In the genomic region with DNA sequence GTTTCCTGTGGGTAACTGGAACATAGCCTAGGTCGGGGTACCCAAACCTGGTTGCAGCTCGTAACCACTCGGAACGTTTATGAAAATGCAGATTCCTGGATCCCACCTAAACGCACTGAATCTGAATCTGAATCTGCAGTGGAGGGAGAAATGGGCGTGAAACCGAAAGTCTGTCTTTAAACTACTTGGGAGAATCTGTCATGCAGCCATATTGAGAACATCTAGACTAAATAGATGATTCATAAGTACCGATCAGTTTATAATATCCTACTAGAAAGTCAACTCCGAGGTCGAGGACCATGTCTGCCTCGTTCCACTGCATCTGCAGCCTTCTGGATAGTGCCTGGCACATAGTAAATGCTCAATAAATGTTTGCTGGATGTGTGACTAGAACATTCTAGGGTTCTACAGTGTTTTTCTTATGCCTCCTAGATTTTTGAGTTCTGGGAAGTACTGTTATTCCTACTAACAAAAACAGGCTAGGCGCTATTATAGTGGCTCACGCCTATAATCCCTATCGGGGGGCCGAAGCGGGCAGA, we compare ENCODE assay signal across 8 cellular contexts. TPM values are rescaled to one million over a fixed set of nuclear protein-coding genes. Genes with fewer than 3 reads are reported as not detected.
A peak's percentile ranks its signal among the peaks of the same experiment; 100 is the strongest.
DNase-seq lines count a peak whose midpoint lies in the region; ATAC-seq, FAIRE-seq and TF ChIP-seq lines count a peak whose summit lies in the region.

No MANE protein-coding gene starts in this region.

- H2BK12ac ChIP-seq in H1 (ENCODE audit: low read depth, low read length), result no peak overlapping the region

- DNase-seq in GM12864 (ENCODE audit: low read depth) (no peak), H1 (ENCODE audit: low read depth in 1 of 2, low spot score in 2 of 2) (no peak), amygdala (lab: John Stamatoyannopoulos, UW) (no peak)

- no peak overlapping the region for H4K5ac ChIP-seq in H1 (ENCODE audit: insufficient read length, low read depth, low read length)

- ATAC-seq in HG03439 (IDR thresholded peaks at IDR 0.05; ENCODE audit: unreplicated experiment) (no peak), HG02798 (IDR thresholded peaks at IDR 0.05; ENCODE audit: poor library complexity, unreplicated experiment) (no peak), HG02588 (IDR thresholded peaks at IDR 0.05; ENCODE audit: unreplicated experiment) (no peak)

- no peak overlapping the region for H2AK5ac ChIP-seq in H1 (ENCODE audit: low read depth, low read length)

- H3K56ac ChIP-seq in H1 (replicated peaks; ENCODE audit: insufficient read length, low read depth, low read length), result no peak overlapping the region

- POLR2A ChIA-PET in H1 (lab: Charles Lee; ENCODE audit: partially characterized antibody), result interaction anchor here (0.6 to 3.1 kb wide), 3 partner anchors 13 to 229 kb away, joined by 3 to 10 read pairs (median 3); a partner anchor contains a TSS

- no peak overlapping the region for H3K14ac ChIP-seq in H1 (ENCODE audit: insufficient read length)

- H3K79me2 ChIP-seq in OCI-LY3 (ENCODE audit: low read length) (peaks cover 37% of the 10 kb centered on the region), H1 (ENCODE audit: control insufficient read depth in 1 of 2, insufficient read depth in 2 of 2, low read length in 2 of 2) (peaks cover 0 to 25% of the 10 kb centered on the region in 2 experiments; a peak in 2 of 4 replicates)

- no peaks in the 10 kb centered on the region for H3K27me3 ChIP-seq in OCI-LY3 (ENCODE audit: low read depth, low read length)
- no peaks in the 10 kb centered on the region for H3K27me3 ChIP-seq in H1 (replicated peaks in 1 of 4; ENCODE audit: control insufficient read depth in 3 of 4, extremely low read depth in 1 of 4, insufficient read depth in 3 of 4, low read length in 3 of 4)
- no peaks in the 10 kb centered on the region for H3K27me3 ChIP-seq in neutrophil

- WGBS in H1 (ENCODE audit: extremely low coverage in 1 of 2, insufficient coverage in 1 of 2, insufficient read length in 1 of 2, insufficient replicate concordance in 2 of 2, low coverage in 1 of 2, low lambda C conversion rate in 2 of 2, missing lambda C conversion rate in 1 of 2), 2 experiments, result 34% methylated on average over 16 of the region's 16 CpGs; no CpG with 5 or more reads in 1 of the 2 experiments

- no peak overlapping the region for H2BK20ac ChIP-seq in H1 (ENCODE audit: low read length)

- H3K9me3 ChIP-seq in OCI-LY3 (ENCODE audit: insufficient read depth, low read length), result no peaks in the 10 kb centered on the region
- no peaks in the 10 kb centered on the region for H3K9me3 ChIP-seq in H1 (ENCODE audit: insufficient read depth in 2 of 2, low read depth in 1 of 2, low read length in 1 of 2)
- H3K9me3 ChIP-seq in neutrophil, result no peaks in the 10 kb centered on the region

- CTCF ChIA-PET in H1 (lab: Charles Lee; ENCODE audit: partially characterized antibody), result interaction anchor here (2.9 kb wide), 1 partner anchor 39 kb away, joined by 12 read pairs; no protein-coding TSS in a partner anchor

- no peak overlapping the region for H2BK15ac ChIP-seq in H1 (ENCODE audit: low read length)

- peak overlapping the region; percentile 85 for H3K9ac ChIP-seq in OCI-LY3 (ENCODE audit: low read length)
- H3K9ac ChIP-seq in H1 (replicated peaks in 1 of 4; ENCODE audit: extremely low read depth in 1 of 4, low read depth in 3 of 4, low read length in 3 of 4), result peak overlapping the region; percentile 67 to 95 (median 88)

- H3K4me3 ChIP-seq in GM12864 (ENCODE audit: low read depth, low read length), result peak overlapping the region; percentile 71
- peak overlapping the region; percentile 98 for H3K4me3 ChIP-seq in OCI-LY3 (ENCODE audit: low read length)
- peak overlapping the region; percentile 86 to 100 (median 92) for H3K4me3 ChIP-seq in H1 (ENCODE audit: extremely low read depth in 1 of 4, insufficient read depth in 2 of 4, low read depth in 3 of 4, low read length in 4 of 4)
- peak overlapping the region; percentile 81 to 89 for H3K4me3 ChIP-seq in neutrophil (ENCODE audit: low read depth in 1 of 2, low read length in 1 of 2)

- FAIRE-seq in H1 (lab: Jason Lieb, UNC), result no peak

- H4K8ac ChIP-seq in H1 (ENCODE audit: extremely low read depth, insufficient read depth, low read length), result peak overlapping the region; percentile 91; the same call in 1 of the 2 replicates

- H3K36me3 ChIP-seq in OCI-LY3 (replicated peaks; ENCODE audit: low read depth, low read length) (peaks cover 6% of the 10 kb centered on the region), H1 (ENCODE audit: control insufficient read depth in 2 of 4, insufficient read depth in 4 of 4, low read length in 3 of 4) (peaks cover 0 to 11% (median 1%) of the 10 kb centered on the region in 4 experiments; a peak in 4 of 8 replicates), neutrophil (peaks cover 3% of the 10 kb centered on the region)

- TF ChIP-seq CTCF in GM12864 (IDR thresholded peaks at IDR 0.05; ENCODE audit: low read depth, low read length, missing control alignments) (no peak), OCI-LY3 (IDR thresholded peaks at IDR 0.05; ENCODE audit: low read depth, low read length) (no peak), H1 (IDR thresholded peaks at IDR 0.05; ENCODE audit: control extremely low read depth in 1 of 3, insufficient read depth in 1 of 3, low read depth in 1 of 3, low read length in 3 of 3) (no peak), neutrophil (IDR thresholded peaks at IDR 0.05) (no peak)

- H3K23ac ChIP-seq in H1 (ENCODE audit: insufficient read length), result no peak overlapping the region

- H3K4me2 ChIP-seq in OCI-LY3 (ENCODE audit: low read length) (peak overlapping the region; percentile 94), H1 (ENCODE audit: insufficient read depth in 1 of 2, low read depth in 2 of 2, low read length in 2 of 2) (peak overlapping the region; percentile 63 to 96)

- no peak overlapping the region for H4K91ac ChIP-seq in H1 (replicated peaks; ENCODE audit: insufficient read length, low read length)

- H3K4me1 ChIP-seq in OCI-LY3 (ENCODE audit: low read length) (peaks cover 11% of the 10 kb centered on the region), H1 (replicated peaks in 1 of 4; ENCODE audit: control insufficient read depth in 3 of 4, insufficient read depth in 4 of 4, low read length in 3 of 4) (no peaks in the 10 kb centered on the region; a peak in 3 of 7 replicates), neutrophil (ENCODE audit: control insufficient read depth in 1 of 2, insufficient read depth in 1 of 2, low read depth in 1 of 2, low read length in 1 of 2) (peaks cover 21 to 22% of the 10 kb centered on the region in 2 experiments)

- H2AFZ ChIP-seq in OCI-LY3 (ENCODE audit: low read depth, low read length) (0 out of 2 replicates have a peak overlapping the region, but pooled peaks have one; percentile 24), H1 (ENCODE audit: low read length) (0 out of 2 replicates have a peak overlapping the region, but pooled peaks have one; percentile 15)

- TF ChIP-seq POLR2A in H1 (IDR thresholded peaks at IDR 0.05; ENCODE audit: control extremely low read depth in 1 of 2, low read depth in 2 of 2, low read length in 2 of 2), result no peak

- no peak overlapping the region for H3K18ac ChIP-seq in H1 (ENCODE audit: extremely low read depth, low read length)

- H4K20me1 ChIP-seq in OCI-LY3 (ENCODE audit: insufficient read depth, low read length) (no peaks in the 10 kb centered on the region), H1 (replicated peaks in 1 of 2; ENCODE audit: control insufficient read depth in 1 of 2, insufficient read depth in 2 of 2, low read length in 2 of 2) (peaks cover 1 to 3% of the 10 kb centered on the region in 2 experiments)

- H3K79me1 ChIP-seq in H1 (ENCODE audit: low read depth, low read length), result peaks cover 5% of the 10 kb centered on the region; the same call in 1 of the 2 replicates

- no peak overlapping the region for H3K4ac ChIP-seq in H1 (replicated peaks; ENCODE audit: insufficient read length, low read depth, low read length)

- no peak overlapping the region for H2BK5ac ChIP-seq in H1 (ENCODE audit: low read depth, low read length)

- H3K23me2 ChIP-seq in H1 (ENCODE audit: low read depth, low read length), result peaks cover 7% of the 10 kb centered on the region

- H2BK120ac ChIP-seq in H1 (replicated peaks; ENCODE audit: low read depth, low read length), result no peak overlapping the region

- TF ChIP-seq EP300 in H1 (IDR thresholded peaks at IDR 0.05; ENCODE audit: borderline replicate concordance in 1 of 2, low read depth in 2 of 2, low read length in 2 of 2), result no peak

- TF ChIP-seq RAD21 in H1 (IDR thresholded peaks at IDR 0.05 in 1 of 2, conservative IDR thresholded peaks at IDR 0.05 in 1 of 2; ENCODE audit: low read depth in 2 of 2, low read length in 2 of 2), result no peak

- peak overlapping the region; percentile 80 for H3K27ac ChIP-seq in OCI-LY3 (ENCODE audit: low read length)
- H3K27ac ChIP-seq in H1 (ENCODE audit: low read depth, low read length), result no peak overlapping the region
- H3K27ac ChIP-seq in neutrophil, result peak overlapping the region; percentile 90

RNA-seq across cellular contexts. Expression of a gene that starts 0.6 kb away (rescaled TPM):
- 30.2 and 32.3 TPM in 2 replicates for total RNA-seq in H1 (2021; fragmentation: NEBNext Ultra II Directional; extraction: Animal tissue kit (Norgen Biotek cat#: 25700))
- 58.8 and 79.2 TPM in 2 replicates for polyA plus RNA-seq in H1 (2011; rRNA removed)
- 52.1 TPM for polyA plus RNA-seq in H1 (2011; cell fraction: cytosol; rRNA removed)
- 91.6 TPM for polyA plus RNA-seq in H1 (2011; cell fraction: nucleus; rRNA removed)
- 40.2 to 50.5 TPM (median 46.5 TPM) in 4 replicates for polyA plus RNA-seq in H1 (2012, experiment 1 of 2)
- 46.0 TPM for polyA plus RNA-seq in H1 (2012, experiment 2 of 2)
- 33.5 TPM for polyA plus RNA-seq in H1 (2013, experiment 1 of 2)
- polyA plus RNA-seq in H1 (2013, experiment 2 of 2), result 30.6 TPM
- 34.2 and 34.5 TPM in 2 replicates for polyA minus RNA-seq in H1 (2011; rRNA and poly(A)+ RNA removed)
- polyA minus RNA-seq in H1 (2011; cell fraction: cytosol; rRNA and poly(A)+ RNA removed), result 26.7 TPM
- polyA minus RNA-seq in H1 (2011; cell fraction: nucleus; rRNA and poly(A)+ RNA removed), result 41.4 TPM

RNA-seq across cellular contexts. Expression of a gene that starts 1.0 kb away (rescaled TPM):
- total RNA-seq in H1 (2021; fragmentation: NEBNext Ultra II Directional; extraction: Animal tissue kit (Norgen Biotek cat#: 25700)), result 37.8 and 39.7 TPM in 2 replicates
- polyA plus RNA-seq in H1 (2011; rRNA removed), result 16.4 and 20.7 TPM in 2 replicates
- polyA plus RNA-seq in H1 (2011; cell fraction: cytosol; rRNA removed), result 27.1 TPM
- polyA plus RNA-seq in H1 (2011; cell fraction: nucleus; rRNA removed), result 31.6 TPM
- 33.1 to 44.0 TPM (median 36.8 TPM) in 4 replicates for polyA plus RNA-seq in H1 (2012, experiment 1 of 2)
- polyA plus RNA-seq in H1 (2012, experiment 2 of 2), result 22.7 TPM
- 20.7 TPM for polyA plus RNA-seq in H1 (2013, experiment 1 of 2)
- 19.6 TPM for polyA plus RNA-seq in H1 (2013, experiment 2 of 2)
- 30.9 and 41.4 TPM in 2 replicates for polyA minus RNA-seq in H1 (2011; rRNA and poly(A)+ RNA removed)
- 23.9 TPM for polyA minus RNA-seq in H1 (2011; cell fraction: cytosol; rRNA and poly(A)+ RNA removed)
- 17.7 TPM for polyA minus RNA-seq in H1 (2011; cell fraction: nucleus; rRNA and poly(A)+ RNA removed)

RNA-seq across cellular contexts. Expression of a gene that starts 17.1 kb away (rescaled TPM):
- 20.5 and 21.1 TPM in 2 replicates for total RNA-seq in H1 (2021; fragmentation: NEBNext Ultra II Directional; extraction: Animal tissue kit (Norgen Biotek cat#: 25700))
- 14.9 and 23.1 TPM in 2 replicates for polyA plus RNA-seq in H1 (2011; rRNA removed)
- polyA plus RNA-seq in H1 (2011; cell fraction: cytosol; rRNA removed), result 14.8 TPM
- polyA plus RNA-seq in H1 (2011; cell fraction: nucleus; rRNA removed), result 24.5 TPM
- 12.1 to 19.7 TPM (median 18.6 TPM) in 4 replicates for polyA plus RNA-seq in H1 (2012, experiment 1 of 2)
- polyA plus RNA-seq in H1 (2012, experiment 2 of 2), result 20.0 TPM
- polyA plus RNA-seq in H1 (2013, experiment 1 of 2), result 19.0 TPM
- 22.2 TPM for polyA plus RNA-seq in H1 (2013, experiment 2 of 2)
- polyA minus RNA-seq in H1 (2011; rRNA and poly(A)+ RNA removed), result 17.4 and 19.9 TPM in 2 replicates
- polyA minus RNA-seq in H1 (2011; cell fraction: cytosol; rRNA and poly(A)+ RNA removed), result 16.5 TPM
- polyA minus RNA-seq in H1 (2011; cell fraction: nucleus; rRNA and poly(A)+ RNA removed), result 10.8 TPM

RNA-seq across cellular contexts. Expression of a gene that starts 47.2 kb away (rescaled TPM):
- 25.5 and 29.0 TPM in 2 replicates for total RNA-seq in H1 (2021; fragmentation: NEBNext Ultra II Directional; extraction: Animal tissue kit (Norgen Biotek cat#: 25700))
- 54.6 and 59.5 TPM in 2 replicates for polyA plus RNA-seq in H1 (2011; rRNA removed)
- 63.6 TPM for polyA plus RNA-seq in H1 (2011; cell fraction: cytosol; rRNA removed)
- 34.7 TPM for polyA plus RNA-seq in H1 (2011; cell fraction: nucleus; rRNA removed)
- polyA plus RNA-seq in H1 (2012, experiment 1 of 2), result 34.0 to 43.9 TPM (median 40.7 TPM) in 4 replicates
- polyA plus RNA-seq in H1 (2012, experiment 2 of 2), result 21.8 TPM
- polyA plus RNA-seq in H1 (2013, experiment 1 of 2), result 29.0 TPM
- polyA plus RNA-seq in H1 (2013, experiment 2 of 2), result 30.0 TPM
- polyA minus RNA-seq in H1 (2011; rRNA and poly(A)+ RNA removed), result 27.7 and 27.8 TPM in 2 replicates
- 5.5 TPM for polyA minus RNA-seq in H1 (2011; cell fraction: cytosol; rRNA and poly(A)+ RNA removed)
- polyA minus RNA-seq in H1 (2011; cell fraction: nucleus; rRNA and poly(A)+ RNA removed), result 11.5 TPM

RNA-seq across cellular contexts. Expression of a gene that starts 47.5 kb away (rescaled TPM):
- total RNA-seq in H1 (2021; fragmentation: NEBNext Ultra II Directional; extraction: Animal tissue kit (Norgen Biotek cat#: 25700)), result 43.6 and 50.1 TPM in 2 replicates
- 13.1 and 15.9 TPM in 2 replicates for polyA plus RNA-seq in H1 (2011; rRNA removed)
- 22.9 TPM for polyA plus RNA-seq in H1 (2011; cell fraction: cytosol; rRNA removed)
- 30.3 TPM for polyA plus RNA-seq in H1 (2011; cell fraction: nucleus; rRNA removed)
- 30.5 to 43.8 TPM (median 37.6 TPM) in 4 replicates for polyA plus RNA-seq in H1 (2012, experiment 1 of 2)
- polyA plus RNA-seq in H1 (2012, experiment 2 of 2), result 16.1 TPM
- 29.7 TPM for polyA plus RNA-seq in H1 (2013, experiment 1 of 2)
- polyA plus RNA-seq in H1 (2013, experiment 2 of 2), result 31.5 TPM
- polyA minus RNA-seq in H1 (2011; rRNA and poly(A)+ RNA removed), result 14.7 and 17.2 TPM in 2 replicates
- polyA minus RNA-seq in H1 (2011; cell fraction: cytosol; rRNA and poly(A)+ RNA removed), result 13.5 TPM
- 22.6 TPM for polyA minus RNA-seq in H1 (2011; cell fraction: nucleus; rRNA and poly(A)+ RNA removed)
